ENCODE assay signal across 19 cellular contexts in genomic region chr1:32074841-32075240, GRCh38. TPM values are rescaled to one million over a fixed set of nuclear protein-coding genes. Genes with fewer than 3 reads are reported as not detected.
A peak's percentile ranks its signal among the peaks of the same experiment; 100 is the strongest.
DNase-seq lines count a peak whose midpoint lies in the region; ATAC-seq, FAIRE-seq and TF ChIP-seq lines count a peak whose summit lies in the region.
"Had no signal": no experiment of that assay in that cellular context is flagged by ENCODE, and none has a peak within 500 bp of the region (broad histone marks: within the 10 kb centered on the region; RNA-seq: fewer than 3 reads in every experiment).

No MANE protein-coding gene starts in this region.

- H3K27ac Mint-ChIP-seq in activated CD4-positive, alpha-beta T cell treated with anti-CD3 and anti-CD28 coated beads, Interleukin-2, amount 10 ng/mL, durations not matched to agents 7 days and 5 days = peak overlapping the region; percentile 92
- H3K27ac Mint-ChIP-seq in nephron progenitor cell = no peak overlapping the region

- H3K79me2 ChIP-seq in DND-41 (ENCODE audit: insufficient read depth, low read length) = peaks cover 42% of the 10 kb centered on the region
- peaks cover 8% of the 10 kb centered on the region for H3K79me2 ChIP-seq in GM12878 (ENCODE audit: control insufficient read depth, insufficient read depth, low read length)

- H3K4me3 Mint-ChIP-seq in activated CD4-positive, alpha-beta T cell treated with anti-CD3 and anti-CD28 coated beads, Interleukin-2, amount 10 ng/mL, durations not matched to agents 7 days and 5 days = peak overlapping the region; percentile 47
- H3K4me3 Mint-ChIP-seq in nephron progenitor cell = peak overlapping the region; percentile 69

- WGBS in GM12878 (ENCODE audit: insufficient coverage, insufficient replicate concordance, low lambda C conversion rate, missing lambda C conversion rate) = 97% methylated on average over 9 of the region's 9 CpGs
- WGBS in lower leg skin, 2 donors = 97 to 98% methylated on average over 9 of the region's 9 CpGs

- no peak for DNase-seq in activated CD4-positive, alpha-beta T cell treated with anti-CD3 and anti-CD28 coated beads, Interleukin-2, amount 10 ng/mL, durations not matched to agents 7 days and 5 days
- DNase-seq in activated CD4-positive, alpha-beta T cell treated with anti-CD3 and anti-CD28 coated beads, Interleukin-2, amount 50 U/mL, for 48 hours = no peak
- DNase-seq in DND-41 (no peak), GM12878 (ENCODE audit: low read depth, low spot score) (no peak), nephron progenitor cell (no peak), GOT3 (lab: John Stamatoyannopoulos, UW) (no peak), lower leg skin (ENCODE audit: low spot score in 2 of 2) (no peak), D341Med (ENCODE audit: low spot score) (no peak)
- DNase-seq: amniotic stem cell; effector CD4-positive, alpha-beta T cell; left cardiac atrium; NCI-H1930; NCI-H345; testis had no signal

- no peak for FAIRE-seq in GM12878 (lab: Jason Lieb, UNC)

- BruUV-seq in GM12878 (replicated peaks; lab: Mats Ljungman, UMichigan) = no TSS peak

- in situ Hi-C loops in GM12878 (cut with MboI) = no loop called here

- POLR2A ChIA-PET in activated CD4-positive, alpha-beta T cell treated with anti-CD3 and anti-CD28 coated beads, Interleukin-2, amount 10 ng/mL, durations not matched to agents 7 days and 5 days (lab: Charles Lee) = no interaction called here
- POLR2A ChIA-PET in GM12878 (lab: Charles Lee) = interaction anchor here (0.6 to 5.0 kb wide), 5 partner anchors 33 to 282 kb away, joined by 3 to 58 read pairs (median 4); partner anchors contain the start of genes KPNA6 and TXLNA

- RAD21 ChIA-PET in GM12878 (lab: Charles Lee; ENCODE audit: unreplicated experiment) = interaction anchor here (0.7 to 1.0 kb wide), 2 partner anchors 35 to 107 kb away, joined by 3 read pairs; no protein-coding TSS in a partner anchor

- H3K4me1 ChIP-seq in DND-41 (ENCODE audit: insufficient read depth, low read length) (peaks cover 33% of the 10 kb centered on the region), GM12878 (ENCODE audit: control insufficient read depth, insufficient read depth, low read length) (peaks cover 13% of the 10 kb centered on the region)

- TF ChIP-seq POLR2A in GM12878 (IDR thresholded peaks at IDR 0.05; ENCODE audit: low read depth, low read length) (no peak), lower leg skin (IDR thresholded peaks at IDR 0.05) (no peak)

- H3K36me3 Mint-ChIP-seq in activated CD4-positive, alpha-beta T cell treated with anti-CD3 and anti-CD28 coated beads, Interleukin-2, amount 10 ng/mL, durations not matched to agents 7 days and 5 days (ENCODE audit: low read depth) = peaks cover 32% of the 10 kb centered on the region
- peaks cover 43% of the 10 kb centered on the region for H3K36me3 Mint-ChIP-seq in nephron progenitor cell (ENCODE audit: low read depth)

- TF ChIP-seq RAD21 in GM12878 (IDR thresholded peaks at IDR 0.05; ENCODE audit: insufficient read depth, low read depth, low read length) = no peak

- TF ChIP-seq CTCF in DND-41 (IDR thresholded peaks at IDR 0.05; ENCODE audit: borderline replicate concordance, extremely low read depth, low read length, poor library complexity, severe bottlenecking) (no peak), GM12878 (IDR thresholded peaks at IDR 0.05 in 2 of 3, conservative IDR thresholded peaks at IDR 0.05 in 1 of 3; ENCODE audit: control insufficient read depth in 2 of 3, extremely low read depth in 1 of 3, insufficient read depth in 1 of 3, low read depth in 3 of 3, low read length in 3 of 3) (no peak), nephron progenitor cell (IDR thresholded peaks at IDR 0.05) (no peak), lower leg skin (IDR thresholded peaks at IDR 0.05) (no peak)

- ATAC-seq in DND-41 (ENCODE audit: insufficient read depth, low read depth) (no peak), GM12878 (no peak)
- ATAC-seq: K562, left cardiac atrium, Panc1 had no signal

- TF ChIP-seq EP300 in GM12878 (IDR thresholded peaks at IDR 0.05; ENCODE audit: borderline replicate concordance in 1 of 2, control insufficient read depth in 1 of 2, low read depth in 2 of 2, low read length in 2 of 2) = no peak

- no peaks in the 10 kb centered on the region for H3K9me3 ChIP-seq in DND-41 (ENCODE audit: insufficient read depth, low read length, severe bottlenecking)
- H3K9me3 ChIP-seq in GM12878 (replicated peaks; ENCODE audit: control insufficient read depth, insufficient read depth, low read length) = no peaks in the 10 kb centered on the region
- H3K9me3 ChIP-seq: esophagus muscularis mucosa, neutrophil, SJSA1, testis had no signal

- no peaks in the 10 kb centered on the region for H3K27me3 Mint-ChIP-seq in activated CD4-positive, alpha-beta T cell treated with anti-CD3 and anti-CD28 coated beads, Interleukin-2, amount 10 ng/mL, durations not matched to agents 7 days and 5 days
- H3K27me3 Mint-ChIP-seq in nephron progenitor cell (ENCODE audit: low read depth, poor library complexity) = peaks cover 2% of the 10 kb centered on the region

- H3K9me3 Mint-ChIP-seq in activated CD4-positive, alpha-beta T cell treated with anti-CD3 and anti-CD28 coated beads, Interleukin-2, amount 10 ng/mL, durations not matched to agents 7 days and 5 days = no peaks in the 10 kb centered on the region
- H3K9me3 Mint-ChIP-seq in nephron progenitor cell = no peaks in the 10 kb centered on the region

- H3K4me3 ChIP-seq in DND-41 (ENCODE audit: low read depth in 1 of 2, low read length in 2 of 2) (0 out of 4 replicates have a peak overlapping the region, but pooled peaks of 1 of the 2 experiments have one; percentile 10), GM12878 (no peak overlapping the region; the same call in 1 of the 2 replicates), lower leg skin (ENCODE audit: low read depth, poor library complexity, severe bottlenecking) (no peak overlapping the region)
- H3K4me3 ChIP-seq: esophagus muscularis mucosa, K562, SJSA1, testis had no signal

- H3K27ac ChIP-seq in DND-41 (ENCODE audit: low read length) (no peak overlapping the region), GM12878 (ENCODE audit: control insufficient read depth, insufficient read depth) (no peak overlapping the region)
- H3K27ac ChIP-seq: SJSA1, testis had no signal

- H3K9ac ChIP-seq in DND-41 (ENCODE audit: low read depth, low read length) = no peak overlapping the region
- no peak overlapping the region for H3K9ac ChIP-seq in GM12878 (ENCODE audit: control insufficient read depth, insufficient read depth, low read length)

- H2AFZ ChIP-seq in DND-41 (ENCODE audit: low read depth, low read length) = no peak overlapping the region
- H2AFZ ChIP-seq in GM12878 (ENCODE audit: control insufficient read depth, low read depth, low read length) = no peak overlapping the region

- H3K4me2 ChIP-seq in DND-41 (ENCODE audit: insufficient read depth, low read length) (peak overlapping the region; percentile 33; the same call in 1 of the 2 replicates), GM12878 (ENCODE audit: control insufficient read depth, insufficient read depth) (peak overlapping the region; percentile 33; the same call in 1 of the 2 replicates)

- CTCF ChIA-PET in activated CD4-positive, alpha-beta T cell treated with anti-CD3 and anti-CD28 coated beads, Interleukin-2, amount 10 ng/mL, durations not matched to agents 7 days and 5 days (lab: Charles Lee) = interaction anchor here (0.9 to 1.1 kb wide), 2 partner anchors 15 to 33 kb away, joined by 3 read pairs; partner anchors contain the start of gene KPNA6
- CTCF ChIA-PET in GM12878 (lab: Yijun Ruan, JAX) = interaction anchor here (1.5 to 5.4 kb wide), 3 partner anchors 9 to 34 kb away, joined by 5 to 56 read pairs (median 21); partner anchors contain the start of gene KPNA6

- SMC1A ChIA-PET in GM12878 (lab: Charles Lee; ENCODE audit: uncharacterized antibody, unreplicated experiment) = interaction anchor here (1.0 kb wide), 1 partner anchor 14 kb away, joined by 3 read pairs; no protein-coding TSS in a partner anchor

- intact Hi-C loops in GM12878 (cut with micrococcal nuclease; ENCODE audit: unreplicated experiment) = loop anchor here (5.0 kb wide), 1 partner anchor 32 kb away; the partner anchor contains the start of gene KPNA6
- intact Hi-C loops in lower leg skin (cut with DNase I; ENCODE audit: low total_unique reads) = no loop called here

- H3K36me3 ChIP-seq in DND-41 (ENCODE audit: insufficient read depth, low read length) = peaks cover 56% of the 10 kb centered on the region
- H3K36me3 ChIP-seq in GM12878 (ENCODE audit: control insufficient read depth in 2 of 2, insufficient read depth in 2 of 2, low read length in 1 of 2) = peaks cover 9 to 14% of the 10 kb centered on the region in 2 experiments

- no peaks in the 10 kb centered on the region for H3K27me3 ChIP-seq in DND-41 (ENCODE audit: insufficient read depth, low read length, poor library complexity)
- no peaks in the 10 kb centered on the region for H3K27me3 ChIP-seq in GM12878 (replicated peaks in 1 of 2; ENCODE audit: control insufficient read depth in 2 of 2, insufficient read depth in 2 of 2, low read length in 1 of 2)
- H3K27me3 ChIP-seq: esophagus muscularis mucosa, SJSA1, testis had no signal

- H4K20me1 ChIP-seq in DND-41 (ENCODE audit: insufficient read depth, low read length) (peaks cover 20% of the 10 kb centered on the region), GM12878 (ENCODE audit: control insufficient read depth, insufficient read depth) (no peaks in the 10 kb centered on the region)

- H3K4me1 Mint-ChIP-seq in activated CD4-positive, alpha-beta T cell treated with anti-CD3 and anti-CD28 coated beads, Interleukin-2, amount 10 ng/mL, durations not matched to agents 7 days and 5 days = peaks cover 43% of the 10 kb centered on the region
- peaks cover 54% of the 10 kb centered on the region for H3K4me1 Mint-ChIP-seq in nephron progenitor cell

RNA-seq across cellular contexts. Expression of gene TMEM39B, which starts 2.1 kb away (rescaled TPM):
- 10 to 100 TPM; 30.4 to 36.3 TPM for total RNA-seq in activated CD4-positive, alpha-beta T cell treated with anti-CD3 and anti-CD28 coated beads, Interleukin-2, amount 10 ng/mL, durations not matched to agents 7 days and 5 days
- 12.3 and 16.0 TPM in 2 replicates for total RNA-seq in GM12878 (2013; cell fraction: nucleolus; rRNA removed)
- 5.4 and 6.8 TPM in 2 replicates for total RNA-seq in GM12878 (2014; rRNA removed)
- total RNA-seq in GM12878 (2014; rRNA removed; fragmentation: Illumina TruSeq; extraction: Trizol) = 6.0 and 6.3 TPM in 2 replicates
- total RNA-seq in GM12878 (2021) = 24.3 TPM in 2 replicates
- polyA plus RNA-seq in GM12878 (2011; ENCODE audit: low read depth) = 9.7 TPM
- polyA plus RNA-seq in GM12878 (2011; rRNA removed) = 4.4 and 14.3 TPM in 2 replicates
- polyA plus RNA-seq in GM12878 (2011; cell fraction: cytosol; rRNA removed) = 31.1 and 32.2 TPM in 2 replicates
- 23.5 and 25.2 TPM in 2 replicates for polyA plus RNA-seq in GM12878 (2011; cell fraction: nucleus; rRNA removed)
- 17.9 and 21.4 TPM in 2 replicates for polyA plus RNA-seq in GM12878 (2012)
- polyA plus RNA-seq in GM12878 (2014; fragmentation: Illumina TruSeq; extraction: Trizol) = 5.7 and 11.7 TPM in 2 replicates
- polyA plus RNA-seq in GM12878 (2014; fragmentation: Nextera tagmentation; extraction: Ambion mirVana) = 1 to 10 TPM; 2.3 to 3.4 TPM
- 13.0 and 18.9 TPM in 2 replicates for polyA plus RNA-seq in GM12878 (2014; rRNA removed)
- 10 to 100 TPM; 25.1 to 27.2 TPM for polyA plus RNA-seq in GM12878 (2016; fragmentation: Nextera tagmentation; extraction: Ambion mirVana)
- polyA minus RNA-seq in GM12878 (2011; rRNA and poly(A)+ RNA removed) = 18.7 and 25.6 TPM in 2 replicates
- polyA minus RNA-seq in GM12878 (2011; cell fraction: cytosol; rRNA and poly(A)+ RNA removed) = 8.3 and 13.0 TPM in 2 replicates
- polyA minus RNA-seq in GM12878 (2011; cell fraction: nucleus; rRNA and poly(A)+ RNA removed) = 5.0 and 8.5 TPM in 2 replicates
- 1 to 10 TPM; 2.9 to 5.0 (median 4.3) TPM for total RNA-seq in lower leg skin

RNA-seq across cellular contexts. Expression of gene KPNA6, which starts 33.0 kb away (rescaled TPM):
- total RNA-seq in activated CD4-positive, alpha-beta T cell treated with anti-CD3 and anti-CD28 coated beads, Interleukin-2, amount 10 ng/mL, durations not matched to agents 7 days and 5 days = 10 to 100 TPM; 64.8 to 64.9 TPM
- 27.3 and 28.9 TPM in 2 replicates for total RNA-seq in GM12878 (2013; cell fraction: nucleolus; rRNA removed)
- 25.8 and 31.1 TPM in 2 replicates for total RNA-seq in GM12878 (2014; rRNA removed)
- total RNA-seq in GM12878 (2014; rRNA removed; fragmentation: Illumina TruSeq; extraction: Trizol) = 34.5 and 34.9 TPM in 2 replicates
- 51.1 and 55.6 TPM in 2 replicates for total RNA-seq in GM12878 (2021)
- 10.6 TPM for polyA plus RNA-seq in GM12878 (2011; ENCODE audit: low read depth)
- polyA plus RNA-seq in GM12878 (2011; rRNA removed) = 25.1 and 28.9 TPM in 2 replicates
- polyA plus RNA-seq in GM12878 (2011; cell fraction: cytosol; rRNA removed) = 18.9 and 21.8 TPM in 2 replicates
- 7.5 and 11.6 TPM in 2 replicates for polyA plus RNA-seq in GM12878 (2011; cell fraction: nucleus; rRNA removed)
- polyA plus RNA-seq in GM12878 (2012) = 12.7 and 13.4 TPM in 2 replicates
- polyA plus RNA-seq in GM12878 (2014; fragmentation: Illumina TruSeq; extraction: Trizol) = 24.6 and 25.5 TPM in 2 replicates
- 10 to 100 TPM; 11.1 to 25.5 TPM for polyA plus RNA-seq in GM12878 (2014; fragmentation: Nextera tagmentation; extraction: Ambion mirVana)
- polyA plus RNA-seq in GM12878 (2014; rRNA removed) = 23.1 and 26.0 TPM in 2 replicates
- polyA plus RNA-seq in GM12878 (2016; fragmentation: Nextera tagmentation; extraction: Ambion mirVana) = 10 to 100 TPM; 28.5 to 35.2 TPM
- polyA minus RNA-seq in GM12878 (2011; rRNA and poly(A)+ RNA removed) = 29.7 and 34.2 TPM in 2 replicates
- 14.3 and 16.5 TPM in 2 replicates for polyA minus RNA-seq in GM12878 (2011; cell fraction: cytosol; rRNA and poly(A)+ RNA removed)
- polyA minus RNA-seq in GM12878 (2011; cell fraction: nucleus; rRNA and poly(A)+ RNA removed) = 5.2 and 6.4 TPM in 2 replicates
- 10 to 100 TPM; 44.2 to 48.5 (median 44.3) TPM for total RNA-seq in lower leg skin
